Comparison of ENCODE assay signal across 8 cellular contexts in genomic region chr19:11092181-11092538, GRCh38. TPM values are rescaled to one million over a fixed set of nuclear protein-coding genes. Genes with fewer than 3 reads are reported as not detected.
DNase-seq lines count a peak whose midpoint lies in the region; ATAC-seq, FAIRE-seq and TF ChIP-seq lines count a peak whose summit lies in the region.

No MANE protein-coding gene starts in this region.

- H3K27me3 ChIP-seq in Peyer's patch (no peaks in the 10 kb centered on the region), bronchial epithelial cell (ENCODE audit: control insufficient read depth, insufficient read depth, low read length) (no peaks in the 10 kb centered on the region), mesendoderm (ENCODE audit: insufficient read depth, low read length, poor library complexity) (no peaks in the 10 kb centered on the region), upper lobe of left lung (no peaks in the 10 kb centered on the region)

- H3K79me1 ChIP-seq in mesendoderm (ENCODE audit: low read length): peaks cover 2% of the 10 kb centered on the region

- H3K4me3 ChIP-seq in GM12865 (ENCODE audit: low read depth, low read length) (peak overlapping the region; percentile 77), Peyer's patch (peak overlapping the region in 2 of 4 donors; percentile 70 to 72), bronchial epithelial cell (ENCODE audit: low read depth, low read length) (peak overlapping the region; percentile 1), mesendoderm (ENCODE audit: low read length) (no peak overlapping the region), upper lobe of left lung (peak overlapping the region in 3 of 4 donors; percentile 60 to 83 (median 74))

- H3K36me3 ChIP-seq in Peyer's patch (peaks cover 0 to 8% (median 0%) of the 10 kb centered on the region in 3 donors), bronchial epithelial cell (ENCODE audit: control insufficient read depth, insufficient read depth, low read length) (peaks cover 18% of the 10 kb centered on the region), mesendoderm (ENCODE audit: control insufficient read depth, insufficient read depth, low read length) (peaks cover 15% of the 10 kb centered on the region), upper lobe of left lung (peaks cover 0 to 27% (median 12%) of the 10 kb centered on the region in 4 donors)

- ATAC-seq in upper lobe of left lung (ENCODE audit: low FRiP score in 2 of 2) (peak in 1 of 2 donors; percentile 13), HG02642 (IDR thresholded peaks at IDR 0.05; ENCODE audit: poor library complexity, unreplicated experiment) (no peak)

- H2AK5ac ChIP-seq in mesendoderm (ENCODE audit: low read length): no peak overlapping the region

- peak overlapping the region; percentile 10 for H3K4me2 ChIP-seq in mesendoderm (ENCODE audit: low read length)

- no peak overlapping the region for H2BK5ac ChIP-seq in mesendoderm (ENCODE audit: low read length)

- no peak overlapping the region for H4K5ac ChIP-seq in mesendoderm (ENCODE audit: low read length)

- H2BK120ac ChIP-seq in mesendoderm (ENCODE audit: low read depth, low read length): no peak overlapping the region

- H3K23ac ChIP-seq in mesendoderm (ENCODE audit: low read length): no peak overlapping the region

- no CpG with 5 or more reads among the region's 6 CpGs for WGBS in mesendoderm (ENCODE audit: extremely low coverage, insufficient coverage, low lambda C conversion rate)
- 37 to 46% methylated on average over 6 of the region's 6 CpGs for WGBS in upper lobe of left lung, 2 donors

- H3K4me1 ChIP-seq in Peyer's patch (peaks cover 0 to 52% (median 12%) of the 10 kb centered on the region in 4 donors), mesendoderm (ENCODE audit: control insufficient read depth, low read depth, low read length) (peaks cover 7% of the 10 kb centered on the region), upper lobe of left lung (peaks cover 65 to 81% (median 69%) of the 10 kb centered on the region in 4 donors)

- H3K9ac ChIP-seq in mesendoderm (ENCODE audit: low read length): no peak overlapping the region

- no peak overlapping the region for H4K8ac ChIP-seq in mesendoderm (ENCODE audit: low read depth, low read length)

- peak; percentile 68 for DNase-seq in GM12865 (ENCODE audit: low read depth)
- peak in 1 of 3 donors; percentile 61 for DNase-seq in Peyer's patch
- peak; percentile 72 for DNase-seq in bronchial epithelial cell (ENCODE audit: low read depth)
- DNase-seq in mesendoderm: no peak
- DNase-seq in upper lobe of left lung: no peak
- no peak for DNase-seq in GM19240 (ENCODE audit: insufficient read length, low spot score)
- no peak for DNase-seq in Kasumi-1 (lab: John Stamatoyannopoulos, UW)

- no peak overlapping the region for H2BK15ac ChIP-seq in mesendoderm (replicated peaks; ENCODE audit: low read depth)

- no peak for TF ChIP-seq CTCF in GM12865 (IDR thresholded peaks at IDR 0.05; ENCODE audit: insufficient read depth, low read depth, low read length, missing control alignments)
- TF ChIP-seq CTCF in Peyer's patch (IDR thresholded peaks at IDR 0.05): no peak
- no peak for TF ChIP-seq CTCF in bronchial epithelial cell (IDR thresholded peaks at IDR 0.05; ENCODE audit: insufficient read depth, low read length, severe bottlenecking)
- TF ChIP-seq CTCF in upper lobe of left lung (IDR thresholded peaks at IDR 0.05): no peak

- H3K27ac ChIP-seq in Peyer's patch (peak overlapping the region; percentile 81 to 99 (median 97)), mesendoderm (ENCODE audit: low read depth, low read length) (no peak overlapping the region), upper lobe of left lung (peak overlapping the region; percentile 92 to 100 (median 98))

- no peak for TF ChIP-seq EP300 in upper lobe of left lung (IDR thresholded peaks at IDR 0.05)

- H3K79me2 ChIP-seq in mesendoderm (ENCODE audit: control insufficient read depth, insufficient read depth, low read length): peaks cover 73% of the 10 kb centered on the region

- H3K9me3 ChIP-seq in Peyer's patch (peaks cover 0 to 6% (median 0%) of the 10 kb centered on the region in 4 donors), upper lobe of left lung (no peaks in the 10 kb centered on the region)

- H3K56ac ChIP-seq in mesendoderm (ENCODE audit: low read length): peak overlapping the region; percentile 45

- no peak overlapping the region for H3K4ac ChIP-seq in mesendoderm (ENCODE audit: low read depth, low read length)

- no peak for FAIRE-seq in bronchial epithelial cell (lab: Jason Lieb, UNC)

- TF ChIP-seq POLR2A in Peyer's patch (IDR thresholded peaks at IDR 0.05) (no peak), upper lobe of left lung (IDR thresholded peaks at IDR 0.05) (no peak)

- no peak overlapping the region for H3K18ac ChIP-seq in mesendoderm (ENCODE audit: low read length)

RNA-seq across cellular contexts. Expression of gene LDLR, which starts 2.9 kb away (rescaled TPM):
- 100 to 1,000 TPM in 3 of 4 donors, 10 to 100 TPM in 1; 75.7 to 209 (median 156) TPM for total RNA-seq in Peyer's patch
- 72.7 and 109 TPM in 2 replicates for total RNA-seq in bronchial epithelial cell
- polyA plus RNA-seq in mesendoderm (2013, experiment 1 of 2): 65.4 TPM
- polyA plus RNA-seq in mesendoderm (2013, experiment 2 of 2): 68.0 TPM
- 100 to 1,000 TPM; 204 to 493 (median 234) TPM for total RNA-seq in upper lobe of left lung

Comparison
In these comparisons a context has a peak if more than half of its experiments do, and no peak if none do; other contexts are left out.
1. DNase-seq: peak in GM12865 (single experiment) and bronchial epithelial cell (single experiment); none in mesendoderm (single experiment), upper lobe of left lung (0 of 2), GM19240 (single experiment) and Kasumi-1 (0 of 2).